In genomic region chr9:120730661-120731514, GRCh38 we compare ENCODE assay signal across 8 cellular contexts. TPM values are rescaled to one million over a fixed set of nuclear protein-coding genes. Genes with fewer than 3 reads are reported as not detected.
A peak's percentile ranks its signal among the peaks of the same experiment; 100 is the strongest.
DNase-seq lines count a peak whose midpoint lies in the region; ATAC-seq, FAIRE-seq and TF ChIP-seq lines count a peak whose summit lies in the region.

No MANE protein-coding gene starts in this region.

- peak; percentile 63 for DNase-seq in AG09319 (ENCODE audit: extremely low read depth, low read depth)
- peak; percentile 80 for DNase-seq in HuH-7 (ENCODE audit: low spot score)
- DNase-seq in bronchial epithelial cell (ENCODE audit: low read depth) = peak; percentile 94
- DNase-seq in left kidney (ENCODE audit: low read depth, low spot score) = peak; percentile 85
- DNase-seq in stimulated activated CD4-positive, alpha-beta T cell treated with anti-CD3 and anti-CD28 coated beads, Interleukin-4, amount 100 ng/mL, for 4 hours = no peak
- DNase-seq in HUDEP-2 (lab: John Stamatoyannopoulos, UW; ENCODE audit: unreplicated experiment in 76 of 76) = no peak
- no peak for DNase-seq in globus pallidus (ENCODE audit: low spot score)

- H3K4me3 ChIP-seq in bronchial epithelial cell (ENCODE audit: low read depth, low read length) = no peak overlapping the region

- no peak for ATAC-seq in GM21423 (IDR thresholded peaks at IDR 0.05; ENCODE audit: unreplicated experiment)

- no peaks in the 10 kb centered on the region for H3K36me3 ChIP-seq in bronchial epithelial cell (ENCODE audit: control insufficient read depth, insufficient read depth, low read length)

- no peak for FAIRE-seq in bronchial epithelial cell (lab: Jason Lieb, UNC)

- TF ChIP-seq CTCF in AG09319 (IDR thresholded peaks at IDR 0.05; ENCODE audit: low read depth, low read length) (no peak), bronchial epithelial cell (IDR thresholded peaks at IDR 0.05; ENCODE audit: insufficient read depth, low read length, severe bottlenecking) (no peak)

- H3K27me3 ChIP-seq in bronchial epithelial cell (ENCODE audit: control insufficient read depth, insufficient read depth, low read length) = no peaks in the 10 kb centered on the region

RNA-seq across cellular contexts. Expression of gene MEGF9, which starts 16.6 kb away (rescaled TPM):
- 4.7 and 5.9 TPM in 2 replicates for total RNA-seq in bronchial epithelial cell

Comparison
In these comparisons a context has a peak if more than half of its experiments do, and no peak if none do; other contexts are left out.
1. DNase-seq: peak in AG09319 (single experiment), HuH-7 (single experiment), bronchial epithelial cell (single experiment) and left kidney (single experiment); none in stimulated activated CD4-positive, alpha-beta T cell treated with anti-CD3 and anti-CD28 coated beads, Interleukin-4, amount 100 ng/mL, for 4 hours (0 of 2), HUDEP-2 (0 of 76) and globus pallidus (single experiment).